ENCODE assay signal across 28 cellular contexts in the genomic region with DNA sequence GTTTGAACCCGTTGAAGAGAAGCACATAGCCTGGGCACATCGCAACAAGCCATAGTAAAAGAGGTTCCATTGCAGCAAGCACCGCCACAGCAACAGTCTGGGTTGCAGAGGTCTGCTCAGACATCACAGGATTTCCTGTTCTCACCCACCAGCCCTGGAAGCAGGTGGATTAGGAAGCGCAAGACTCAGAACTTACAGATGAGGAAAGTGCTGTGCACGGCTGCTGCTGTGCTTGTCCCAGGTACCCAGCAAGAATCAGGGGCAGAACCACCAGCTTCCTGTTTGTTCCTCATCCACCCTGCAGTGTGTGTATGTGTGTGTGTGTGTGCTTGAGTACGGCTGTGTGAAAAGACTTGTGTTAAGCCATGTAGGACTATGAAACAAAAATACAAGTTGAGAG.
DNase-seq lines count a peak whose midpoint lies in the region; ATAC-seq, FAIRE-seq and TF ChIP-seq lines count a peak whose summit lies in the region.
"Had no signal": no experiment of that assay in that cellular context is flagged by ENCODE, and none has a peak within 500 bp of the region (broad histone marks: within the 10 kb centered on the region; RNA-seq: fewer than 3 reads in every experiment).

No MANE protein-coding gene starts in this region.

- WGBS in H1 (ENCODE audit: extremely low coverage in 1 of 2, insufficient coverage in 1 of 2, insufficient read length in 1 of 2, insufficient replicate concordance in 2 of 2, low coverage in 1 of 2, low lambda C conversion rate in 2 of 2, missing lambda C conversion rate in 1 of 2), 2 experiments = 96% methylated on average over 6 of the region's 6 CpGs; no CpG with 5 or more reads in 1 of the 2 experiments
- 90% methylated on average over 6 of the region's 6 CpGs for WGBS in prostate gland

- no peak overlapping the region for H3K4ac ChIP-seq in H1 (replicated peaks; ENCODE audit: insufficient read length, low read depth, low read length)

- H3K9me3 ChIP-seq in H1 (ENCODE audit: insufficient read depth in 2 of 2, low read depth in 1 of 2, low read length in 1 of 2) = peaks cover 7 to 13% of the 10 kb centered on the region in 2 experiments; a peak in 3 of 4 replicates
- peaks cover 16% of the 10 kb centered on the region for H3K9me3 ChIP-seq in upper lobe of right lung
- H3K9me3 ChIP-seq in prostate gland = no peaks in the 10 kb centered on the region

- H3K79me2 ChIP-seq in H1 (ENCODE audit: control insufficient read depth in 1 of 2, insufficient read depth in 2 of 2, low read length in 2 of 2) = no peaks in the 10 kb centered on the region

- H3K36me3 Mint-ChIP-seq in osteocyte (ENCODE audit: unreplicated experiment) = no peaks in the 10 kb centered on the region
- H3K36me3 Mint-ChIP-seq: CD14-positive monocyte; CD8-positive, alpha-beta memory T cell had no signal

- H4K8ac ChIP-seq in H1 (ENCODE audit: extremely low read depth, insufficient read depth, low read length) = no peak overlapping the region

- H2BK5ac ChIP-seq in H1 (ENCODE audit: low read depth, low read length) = no peak overlapping the region

- H3K27me3 Mint-ChIP-seq in osteocyte (ENCODE audit: unreplicated experiment) = no peaks in the 10 kb centered on the region
- H3K27me3 Mint-ChIP-seq: CD8-positive, alpha-beta memory T cell had no signal

- H3K56ac ChIP-seq in H1 (replicated peaks; ENCODE audit: insufficient read length, low read depth, low read length) = no peak overlapping the region

- no peak overlapping the region for H3K9ac ChIP-seq in H1 (replicated peaks in 1 of 4; ENCODE audit: extremely low read depth in 1 of 4, low read depth in 3 of 4, low read length in 3 of 4)

- intact Hi-C loops in upper lobe of right lung (cut with DNase I) = no loop called here
- intact Hi-C loops in prostate gland (cut with DNase I) = no loop called here

- TF ChIP-seq CTCF in H1 (IDR thresholded peaks at IDR 0.05; ENCODE audit: control extremely low read depth in 1 of 3, insufficient read depth in 1 of 3, low read depth in 1 of 3, low read length in 3 of 3) (no peak), osteocyte (IDR thresholded peaks at IDR 0.05) (no peak), upper lobe of right lung (IDR thresholded peaks at IDR 0.05) (no peak), prostate gland (IDR thresholded peaks at IDR 0.05) (no peak)

- H2BK20ac ChIP-seq in H1 (ENCODE audit: low read length) = no peak overlapping the region

- H3K4me1 Mint-ChIP-seq in osteocyte (ENCODE audit: unreplicated experiment) = no peaks in the 10 kb centered on the region
- H3K4me1 Mint-ChIP-seq: CD14-positive monocyte; CD8-positive, alpha-beta memory T cell had no signal

- H3K18ac ChIP-seq in H1 (ENCODE audit: extremely low read depth, low read length) = no peak overlapping the region

- no peak overlapping the region for H2BK12ac ChIP-seq in H1 (ENCODE audit: low read depth, low read length)

- ATAC-seq in upper lobe of right lung (no peak), GM19395 (IDR thresholded peaks at IDR 0.05; ENCODE audit: unreplicated experiment) (no peak)
- ATAC-seq: GM23338, Panc1 had no signal

- H2BK120ac ChIP-seq in H1 (replicated peaks; ENCODE audit: low read depth, low read length) = no peak overlapping the region

- H3K23me2 ChIP-seq in H1 (ENCODE audit: low read depth, low read length) = no peaks in the 10 kb centered on the region

- POLR2A ChIA-PET in H1 (lab: Charles Lee; ENCODE audit: partially characterized antibody) = no interaction called here

- H3K4me1 ChIP-seq in H1 (replicated peaks in 1 of 4; ENCODE audit: control insufficient read depth in 3 of 4, insufficient read depth in 4 of 4, low read length in 3 of 4) (peaks cover 0 to 2% (median 0%) of the 10 kb centered on the region in 4 experiments; a peak in 1 of 7 replicates), upper lobe of right lung (no peaks in the 10 kb centered on the region), prostate gland (replicated peaks) (no peaks in the 10 kb centered on the region)

- H3K79me1 ChIP-seq in H1 (ENCODE audit: low read depth, low read length) = no peaks in the 10 kb centered on the region

- H3K36me3 ChIP-seq in H1 (ENCODE audit: control insufficient read depth in 2 of 4, insufficient read depth in 4 of 4, low read length in 3 of 4) (no peaks in the 10 kb centered on the region), upper lobe of right lung (no peaks in the 10 kb centered on the region), prostate gland (no peaks in the 10 kb centered on the region)

- no peak for FAIRE-seq in H1 (lab: Jason Lieb, UNC)
- FAIRE-seq: GM19239, HTR-8/SVneo had no signal

- no peak overlapping the region for H3K14ac ChIP-seq in H1 (ENCODE audit: insufficient read length)

- no peak overlapping the region for H3K4me3 Mint-ChIP-seq in osteocyte (ENCODE audit: unreplicated experiment)
- H3K4me3 Mint-ChIP-seq: CD14-positive monocyte; CD8-positive, alpha-beta memory T cell; GM23338 had no signal

- H3K4me2 ChIP-seq in H1 (ENCODE audit: insufficient read depth in 1 of 2, low read depth in 2 of 2, low read length in 2 of 2) = no peak overlapping the region
- H3K4me2 ChIP-seq: GM23338 had no signal

- no peak overlapping the region for H3K4me3 ChIP-seq in Jurkat, Clone E6-1 (ENCODE audit: low read length)
- no peak overlapping the region for H3K4me3 ChIP-seq in H1 (ENCODE audit: extremely low read depth in 1 of 4, insufficient read depth in 2 of 4, low read depth in 3 of 4, low read length in 4 of 4)
- no peak overlapping the region for H3K4me3 ChIP-seq in upper lobe of right lung
- H3K4me3 ChIP-seq in prostate gland = no peak overlapping the region
- H3K4me3 ChIP-seq: GM23338 had no signal

- no peak overlapping the region for H4K5ac ChIP-seq in H1 (ENCODE audit: insufficient read length, low read depth, low read length)

- H3K9me3 Mint-ChIP-seq in osteocyte (ENCODE audit: unreplicated experiment) = peaks cover 48% of the 10 kb centered on the region

- H2BK15ac ChIP-seq in H1 (ENCODE audit: low read length) = no peak overlapping the region

- TF ChIP-seq RAD21 in H1 (IDR thresholded peaks at IDR 0.05 in 1 of 2, conservative IDR thresholded peaks at IDR 0.05 in 1 of 2; ENCODE audit: low read depth in 2 of 2, low read length in 2 of 2) = no peak

- H4K91ac ChIP-seq in H1 (replicated peaks; ENCODE audit: insufficient read length, low read length) = no peak overlapping the region

- H4K20me1 ChIP-seq in H1 (replicated peaks in 1 of 2; ENCODE audit: control insufficient read depth in 1 of 2, insufficient read depth in 2 of 2, low read length in 2 of 2) = no peaks in the 10 kb centered on the region

- peak; percentile 11 for DNase-seq in Jurkat, Clone E6-1 (ENCODE audit: low read depth, low spot score)
- DNase-seq in H1 (ENCODE audit: low read depth in 1 of 2, low spot score in 2 of 2) (no peak), osteocyte (ENCODE audit: extremely low spot score, unreplicated experiment) (peak; percentile 8), upper lobe of right lung (peak; percentile 8), prostate gland (ENCODE audit: low spot score) (no peak), COR-L47 (lab: John Stamatoyannopoulos, UW) (no peak)
- no peak for DNase-seq in central memory CD4-positive, alpha-beta T cell
- DNase-seq: Calu3; CD8-positive, alpha-beta memory T cell; DMS153; HCEC 1CT; KBM-7; MV-4-11; NCI-H1105; NCI-H1436 treated with DMSO at 0.1 percent for 48 hours; NCI-H187 treated with DMSO at 0.1 percent for 48 hours; NCI-H2171 treated with DMSO at 0.1 percent for 48 hours; NCI-H345; NCI-H510A treated with DMSO at 0.1 percent for 48 hours; NCI-H774; SHP77 treated with DMSO at 0.1 percent for 48 hours had no signal

- no peak overlapping the region for H3K23ac ChIP-seq in H1 (ENCODE audit: insufficient read length)

- no peak overlapping the region for H3K27ac Mint-ChIP-seq in osteocyte (ENCODE audit: unreplicated experiment)
- H3K27ac Mint-ChIP-seq: CD14-positive monocyte; CD8-positive, alpha-beta memory T cell; GM23338 had no signal

- TF ChIP-seq POLR2A in H1 (IDR thresholded peaks at IDR 0.05; ENCODE audit: control extremely low read depth in 1 of 2, low read depth in 2 of 2, low read length in 2 of 2) = no peak
- no peak for TF ChIP-seq POLR2A in prostate gland (IDR thresholded peaks at IDR 0.05)

- H3K27ac ChIP-seq in H1 (ENCODE audit: low read depth, low read length) (no peak overlapping the region), upper lobe of right lung (no peak overlapping the region), prostate gland (no peak overlapping the region)
- H3K27ac ChIP-seq: RWPE1 had no signal

- H2AFZ ChIP-seq in H1 (ENCODE audit: low read length) = 0 out of 2 replicates have a peak overlapping the region, but pooled peaks have one; percentile 14
- H2AFZ ChIP-seq: GM23338 had no signal

- TF ChIP-seq EP300 in H1 (IDR thresholded peaks at IDR 0.05; ENCODE audit: borderline replicate concordance in 1 of 2, low read depth in 2 of 2, low read length in 2 of 2) = no peak

- H2AK5ac ChIP-seq in H1 (ENCODE audit: low read depth, low read length) = no peak overlapping the region

- H3K27me3 ChIP-seq in H1 (replicated peaks in 1 of 4; ENCODE audit: control insufficient read depth in 3 of 4, extremely low read depth in 1 of 4, insufficient read depth in 3 of 4, low read length in 3 of 4) (no peaks in the 10 kb centered on the region), upper lobe of right lung (no peaks in the 10 kb centered on the region), prostate gland (replicated peaks; ENCODE audit: insufficient read depth) (no peaks in the 10 kb centered on the region)

- CTCF ChIA-PET in H1 (lab: Charles Lee; ENCODE audit: partially characterized antibody) = no interaction called here

TF ChIP-seq in H1, 55 proteins besides CTCF, POLR2A, EP300 and RAD21 (continues in another document):
- TF ChIP-seq GTF2F1 (IDR thresholded peaks at IDR 0.05; ENCODE audit: borderline replicate concordance, low read depth, low read length) (no peak), BCL11A (IDR thresholded peaks at IDR 0.05; ENCODE audit: low read depth in 2 of 2, low read length in 2 of 2) (no peak), CBX5 (IDR thresholded peaks at IDR 0.05; ENCODE audit: low read depth, low read length) (no peak), RXRA (IDR thresholded peaks at IDR 0.05; ENCODE audit: insufficient read depth, low read depth, low read length) (no peak), SP2 (IDR thresholded peaks at IDR 0.05; ENCODE audit: low read length) (no peak), POU5F1 (IDR thresholded peaks at IDR 0.05; ENCODE audit: low read depth, low read length) (no peak), CTBP2 (IDR thresholded peaks at IDR 0.05; ENCODE audit: borderline replicate concordance, insufficient read depth, insufficient read length, low read length) (no peak), NRF1 (IDR thresholded peaks at IDR 0.05; ENCODE audit: low read depth, low read length) (no peak), NANOG (IDR thresholded peaks at IDR 0.05; ENCODE audit: insufficient read depth, low read depth, low read length, poor library complexity, severe bottlenecking) (no peak), EGR1 (IDR thresholded peaks at IDR 0.05; ENCODE audit: borderline replicate concordance, low read depth, low read length) (no peak), SIRT6 (IDR thresholded peaks at IDR 0.05; ENCODE audit: low read length) (no peak), JUN (IDR thresholded peaks at IDR 0.05; ENCODE audit: low read depth, low read length) (no peak), BACH1 (IDR thresholded peaks at IDR 0.05; ENCODE audit: low read length) (no peak)

Comparison
In these comparisons a context has a peak if more than half of its experiments do, and no peak if none do; other contexts are left out.
1. DNase-seq: peak in Jurkat, Clone E6-1 (single experiment), osteocyte (single experiment) and upper lobe of right lung (single experiment); none in H1 (0 of 2), prostate gland (single experiment), COR-L47 (single experiment) and central memory CD4-positive, alpha-beta T cell (single experiment).